Comparison of ENCODE assay signal across 8 cellular contexts in genomic region chr13:51803422-51804294, GRCh38. TPM values are rescaled to one million over a fixed set of nuclear protein-coding genes. Genes with fewer than 3 reads are reported as not detected.
A peak's percentile ranks its signal among the peaks of the same experiment; 100 is the strongest.
DNase-seq lines count a peak whose midpoint lies in the region; TF ChIP-seq lines count a peak whose summit lies in the region.

Gene DHRS12 (minus strand): TSS chr13:51804163. CDS start chr13:51799659, 4,504 bp downstream.

- H3K36me3 ChIP-seq in osteoblast (ENCODE audit: insufficient read depth, low read length) = no peaks in the 10 kb centered on the region
- no peaks in the 10 kb centered on the region for H3K36me3 ChIP-seq in testis (ENCODE audit: low read depth, missing control alignments)

- no peaks in the 10 kb centered on the region for H3K9me3 Mint-ChIP-seq in activated naive CD4-positive, alpha-beta T cell treated with anti-CD3 and anti-CD28 coated beads, Interleukin-2, amount 50 U/mL, for 24 hours

- H3K36me3 Mint-ChIP-seq in activated naive CD4-positive, alpha-beta T cell treated with anti-CD3 and anti-CD28 coated beads, Interleukin-2, amount 50 U/mL, for 24 hours = peaks cover 2% of the 10 kb centered on the region

- no peaks in the 10 kb centered on the region for H3K79me2 ChIP-seq in osteoblast (ENCODE audit: insufficient read depth, low read length)

- TF ChIP-seq POLR2A in testis (IDR thresholded peaks at IDR 0.05) = peak; percentile 35

- H3K27me3 Mint-ChIP-seq in activated naive CD4-positive, alpha-beta T cell treated with anti-CD3 and anti-CD28 coated beads, Interleukin-2, amount 50 U/mL, for 24 hours = no peaks in the 10 kb centered on the region

- H3K27ac ChIP-seq in osteoblast (ENCODE audit: low read depth, low read length) (peak within 1 kb of the TSS; percentile 79), testis (peak within 1 kb of the TSS; percentile 97 to 99)

- intact Hi-C loops in testis (cut with DNase I; ENCODE audit: low total_unique reads) = loop anchor here (5.0 kb wide), 1 partner anchor 351 kb away; the partner anchor contains the start of gene INTS6

- H4K20me1 ChIP-seq in osteoblast (ENCODE audit: insufficient read depth, low read length) = no peaks in the 10 kb centered on the region

- DNase-seq in GM03348 (ENCODE audit: low spot score) (peak; percentile 96), H4 (ENCODE audit: low spot score) (peak; percentile 54), LoVo (ENCODE audit: low spot score) (peak; percentile 91), SK-N-DZ (ENCODE audit: low spot score) (peak; percentile 80), glomerular endothelial cell (ENCODE audit: extremely low read depth, low read depth, low spot score) (no peak), osteoblast (ENCODE audit: insufficient read length, low spot score, missing footprints) (peak; percentile 98), testis (peak; percentile 93)

- peak within 1 kb of the TSS; percentile 93 for H3K4me2 ChIP-seq in osteoblast (ENCODE audit: insufficient read depth, low read length)

- no peak for TF ChIP-seq CTCF in osteoblast (IDR thresholded peaks at IDR 0.05; ENCODE audit: extremely low read depth, low read depth, low read length)
- TF ChIP-seq CTCF in testis (IDR thresholded peaks at IDR 0.05) = no peak

- H2AFZ ChIP-seq in osteoblast (ENCODE audit: low read length) = peak within 1 kb of the TSS; percentile 93

- H3K27me3 ChIP-seq in osteoblast (ENCODE audit: insufficient read depth, low read length) (peaks cover 3% of the 10 kb centered on the region), testis (no peaks in the 10 kb centered on the region)

- H3K4me3 Mint-ChIP-seq in activated naive CD4-positive, alpha-beta T cell treated with anti-CD3 and anti-CD28 coated beads, Interleukin-2, amount 50 U/mL, for 24 hours = peak within 1 kb of the TSS; percentile 97

- WGBS in testis, 2 donors = 1% methylated on average over 45 of the region's 91 CpGs; no CpG with 5 or more reads in 1 of the 2 donors

- peaks cover 45% of the 10 kb centered on the region for H3K4me1 Mint-ChIP-seq in activated naive CD4-positive, alpha-beta T cell treated with anti-CD3 and anti-CD28 coated beads, Interleukin-2, amount 50 U/mL, for 24 hours

- peak within 1 kb of the TSS; percentile 98 for H3K27ac Mint-ChIP-seq in activated naive CD4-positive, alpha-beta T cell treated with anti-CD3 and anti-CD28 coated beads, Interleukin-2, amount 50 U/mL, for 24 hours

- H3K9me3 ChIP-seq in osteoblast (ENCODE audit: low read depth, low read length) (no peaks in the 10 kb centered on the region), testis (no peaks in the 10 kb centered on the region)

- H3K4me1 ChIP-seq in osteoblast (ENCODE audit: insufficient read depth, low read length) = peaks cover 25% of the 10 kb centered on the region
- H3K4me1 ChIP-seq in testis = peaks cover 30% of the 10 kb centered on the region

- H3K4me3 ChIP-seq in osteoblast (ENCODE audit: insufficient read depth, low read length) (peak within 1 kb of the TSS; percentile 87), testis (peak within 1 kb of the TSS; percentile 81 to 95)

RNA-seq across cellular contexts. Expression of gene DHRS12, which starts in this region (rescaled TPM):
- 0.27 and 2.7 TPM in 2 replicates for total RNA-seq in H4 (2014; rRNA removed; shearing (Covaris generic))
- polyA plus RNA-seq in SK-N-DZ (2014; cell fraction: cytosol; rRNA removed) = 5.4 and 17.8 TPM in 2 replicates
- polyA plus RNA-seq in SK-N-DZ (2014; cell fraction: nucleus; rRNA removed) = 3.5 and 4.6 TPM in 2 replicates
- 10.3 and 14.2 TPM in 2 replicates for total RNA-seq in glomerular endothelial cell
- 3.3 and 3.8 TPM in 2 replicates for total RNA-seq in osteoblast
- 10 to 100 TPM; 11.4 to 16.8 TPM for total RNA-seq in testis
- 15.9 TPM for polyA plus RNA-seq in testis (ENCODE audit: insufficient read depth, low read depth, low replicate concordance)
